In genomic region chr15:92906563-92907081, GRCh38 we compare ENCODE assay signal across 8 cellular contexts. TPM values are rescaled to one million over a fixed set of nuclear protein-coding genes. Genes with fewer than 3 reads are reported as not detected.
DNase-seq lines count a peak whose midpoint lies in the region; ATAC-seq and TF ChIP-seq lines count a peak whose summit lies in the region.

No MANE protein-coding gene starts in this region.

- H3K27me3 ChIP-seq in heart left ventricle (no peaks in the 10 kb centered on the region), smooth muscle cell (ENCODE audit: low read depth) (no peaks in the 10 kb centered on the region)

- TF ChIP-seq CTCF in heart left ventricle (IDR thresholded peaks at IDR 0.05) (no peak), fibroblast of mammary gland (conservative IDR thresholded peaks at IDR 0.05; ENCODE audit: control insufficient read depth, insufficient read depth, low read depth, low read length) (no peak), smooth muscle cell (IDR thresholded peaks at IDR 0.05; ENCODE audit: borderline replicate concordance, insufficient read depth, poor library complexity, severe bottlenecking) (no peak)

- H3K4me3 ChIP-seq in heart left ventricle, result peak overlapping the region in 6 of 12 donors; percentile 52 to 75 (median 62)
- no peak overlapping the region for H3K4me3 ChIP-seq in fibroblast of mammary gland (ENCODE audit: control insufficient read depth, low read depth, low read length)
- H3K4me3 ChIP-seq in smooth muscle cell, result peak overlapping the region; percentile 77

- peaks cover 51% of the 10 kb centered on the region for H4K20me1 ChIP-seq in smooth muscle cell (ENCODE audit: low read depth)

- H3K27ac ChIP-seq in heart left ventricle, result peak overlapping the region; percentile 49 to 99 (median 94)
- H3K27ac ChIP-seq in smooth muscle cell (ENCODE audit: low read depth), result peak overlapping the region; percentile 100

- no peak overlapping the region for H2AFZ ChIP-seq in smooth muscle cell (ENCODE audit: low read depth)

- 28 to 47% (median 41%) methylated on average over 1 of the region's 1 CpG for WGBS in heart left ventricle, 4 donors
- 21% methylated on average over 1 of the region's 1 CpG for WGBS in smooth muscle cell (ENCODE audit: low lambda C conversion rate)

- ATAC-seq in heart left ventricle, result no peak
- ATAC-seq in left ventricle myocardium superior, result no peak
- ATAC-seq in HG03175 (IDR thresholded peaks at IDR 0.05; ENCODE audit: unreplicated experiment), result peak; percentile 33

- intact Hi-C loops in heart left ventricle (cut with DNase I), result loop anchor here in 1 of 10 donors (5.0 kb wide), 1 partner anchor 74 kb away; no protein-coding TSS in a partner anchor
- intact Hi-C loops in left ventricle myocardium superior (cut with micrococcal nuclease), result no loop called here

- peak overlapping the region; percentile 97 for H3K4me2 ChIP-seq in smooth muscle cell

- TF ChIP-seq POLR2A in heart left ventricle (IDR thresholded peaks at IDR 0.05), result no peak

- peaks cover 0 to 30% (median 0%) of the 10 kb centered on the region in 9 donors for H3K36me3 ChIP-seq in heart left ventricle
- no peaks in the 10 kb centered on the region for H3K36me3 ChIP-seq in smooth muscle cell (ENCODE audit: low read depth)

- H3K9me3 ChIP-seq in heart left ventricle (no peaks in the 10 kb centered on the region), smooth muscle cell (replicated peaks; ENCODE audit: low read depth) (no peaks in the 10 kb centered on the region)

- peaks cover 95% of the 10 kb centered on the region for H3K79me2 ChIP-seq in smooth muscle cell (ENCODE audit: low read depth)

- no peak for DNase-seq in heart left ventricle
- DNase-seq in left ventricle myocardium superior, result no peak
- peak; percentile 56 for DNase-seq in activated CD4-positive, alpha-beta T cell treated with anti-CD3 and anti-CD28 coated beads for 48 hours
- DNase-seq in fibroblast of mammary gland (ENCODE audit: low read depth), result peak; percentile 76
- DNase-seq in smooth muscle cell (lab: John Stamatoyannopoulos, UW; ENCODE audit: unreplicated experiment), result no peak
- DNase-seq in NCI-H69 (lab: John Stamatoyannopoulos, UW), result no peak
- no peak for DNase-seq in mucosa of gallbladder (ENCODE audit: low spot score)

- peaks cover 47% of the 10 kb centered on the region for H3F3A ChIP-seq in smooth muscle cell (ENCODE audit: low read depth)

- H3K4me1 ChIP-seq in heart left ventricle, result peaks cover 31 to 92% (median 75%) of the 10 kb centered on the region in 12 donors
- H3K4me1 ChIP-seq in smooth muscle cell (ENCODE audit: low read depth), result peaks cover 69% of the 10 kb centered on the region

- peak overlapping the region; percentile 97 for H3K9ac ChIP-seq in smooth muscle cell (ENCODE audit: low read depth)

RNA-seq across cellular contexts. Expression of gene CHD2, which starts 6.5 kb away (rescaled TPM):
- total RNA-seq in heart left ventricle (10 to 100 TPM; 28.3 to 76.8 (median 46.4) TPM), left ventricle myocardium superior (57.2 TPM), smooth muscle cell (99.2 and 132 TPM in 2 replicates), mucosa of gallbladder (124 TPM)
- polyA plus RNA-seq in heart left ventricle (10 to 100 TPM; 23.1 to 28.7 TPM), smooth muscle cell (64.4 and 81.6 TPM in 2 replicates)

Comparison
In these comparisons a context has a peak if more than half of its experiments do, and no peak if none do; other contexts are left out.
1. DNase-seq: peak in activated CD4-positive, alpha-beta T cell treated with anti-CD3 and anti-CD28 coated beads for 48 hours (single experiment) and fibroblast of mammary gland (single experiment); none in heart left ventricle (0 of 5), left ventricle myocardium superior (single experiment), smooth muscle cell (single experiment), NCI-H69 (single experiment) and mucosa of gallbladder (single experiment).